In genomic region chr11:122413677-122414076, GRCh38 we compare ENCODE assay signal across 40 cellular contexts.
"Had no signal": no experiment of that assay in that cellular context is flagged by ENCODE, and none has a peak within 500 bp of the region (broad histone marks: within the 10 kb centered on the region; RNA-seq: fewer than 3 reads in every experiment).

No MANE protein-coding gene starts in this region.

- H3K4me1 ChIP-seq: ascending aorta, body of pancreas, breast epithelium had no signal

- H3K4me3 Mint-ChIP-seq: activated naive CD4-positive, alpha-beta T cell treated with anti-CD3 and anti-CD28 coated beads for 36 hours; activated naive CD4-positive, alpha-beta T cell treated with anti-CD3 and anti-CD28 coated beads, Interleukin-2, amount 10 ng/mL, durations not matched to agents 7 days and 5 days; activated naive CD4-positive, alpha-beta T cell treated with anti-CD3 and anti-CD28 coated beads, Interleukin-2, amount 50 U/mL, for 24 hours; activated naive CD8-positive, alpha-beta T cell; activated naive CD8-positive, alpha-beta T cell treated with anti-CD3 and anti-CD28 coated beads for 36 hours; activated naive CD8-positive, alpha-beta T cell treated with anti-CD3 and anti-CD28 coated beads, Interleukin-2, amount 10 ng/mL, durations not matched to agents 7 days and 5 days; activated naive CD8-positive, alpha-beta T cell treated with anti-CD3 and anti-CD28 coated beads, Interleukin-2, amount 50 U/mL, for 24 hours; activated T-cell treated with anti-CD3 and anti-CD28 coated beads, Interleukin-2, amount 50 U/mL, for 24 hours; activated T-cell treated with anti-CD3 and anti-CD28 coated beads, Interleukin-2, amount 50 U/mL, for 4 hours; activated T-cell treated with anti-CD3 and anti-CD28 coated beads, Interleukin-2, amount 50 U/mL, for 72 hours; activated T-helper 1 cell treated with anti-CD3 and anti-CD28 coated beads, Interleukin-12 subunit alpha, Interleukin-12 subunit beta, Interleukin-2, Interleukin-4 antibody, amounts not matched to agents 30 ng/mL and 10 ng/mL and 1 ng/mL, durations not matched to agents 14 hours and 24 hours and 36 hours; activated T-helper 17 cell treated with anti-CD3 and anti-CD28 coated beads, Interleukin-2, amount 50 U/mL, for 72 hours; brain; central memory CD8-positive, alpha-beta T cell had no signal

- H3K27ac ChIP-seq: ascending aorta, body of pancreas, brain microvascular endothelial cell, breast epithelium, cardiac muscle cell had no signal

- H3K27me3 Mint-ChIP-seq: activated naive CD4-positive, alpha-beta T cell treated with anti-CD3 and anti-CD28 coated beads, Interleukin-2, amount 10 ng/mL, durations not matched to agents 7 days and 5 days; activated naive CD8-positive, alpha-beta T cell treated with anti-CD3 and anti-CD28 coated beads for 36 hours; activated naive CD8-positive, alpha-beta T cell treated with anti-CD3 and anti-CD28 coated beads, Interleukin-2, amount 50 U/mL, for 24 hours had no signal

- H3K27ac Mint-ChIP-seq: activated naive CD4-positive, alpha-beta T cell treated with anti-CD3 and anti-CD28 coated beads for 36 hours; activated naive CD4-positive, alpha-beta T cell treated with anti-CD3 and anti-CD28 coated beads, Interleukin-2, amount 10 ng/mL, durations not matched to agents 7 days and 5 days; activated naive CD4-positive, alpha-beta T cell treated with anti-CD3 and anti-CD28 coated beads, Interleukin-2, amount 50 U/mL, for 24 hours; activated naive CD4-positive, alpha-beta T cell treated with anti-CD3 and anti-CD28 coated beads, Interleukin-2, amount 50 U/mL, for 72 hours; activated naive CD8-positive, alpha-beta T cell; activated naive CD8-positive, alpha-beta T cell treated with anti-CD3 and anti-CD28 coated beads for 36 hours; activated naive CD8-positive, alpha-beta T cell treated with anti-CD3 and anti-CD28 coated beads, Interleukin-2, amount 10 ng/mL, durations not matched to agents 7 days and 5 days; activated naive CD8-positive, alpha-beta T cell treated with anti-CD3 and anti-CD28 coated beads, Interleukin-2, amount 50 U/mL, for 24 hours; activated T-cell treated with anti-CD3 and anti-CD28 coated beads, Interleukin-2, amount 50 U/mL, for 24 hours; activated T-cell treated with anti-CD3 and anti-CD28 coated beads, Interleukin-2, amount 50 U/mL, for 72 hours; activated T-helper 1 cell treated with anti-CD3 and anti-CD28 coated beads, Interleukin-12 subunit alpha, Interleukin-12 subunit beta, Interleukin-2, Interleukin-4 antibody, amounts not matched to agents 30 ng/mL and 10 ng/mL and 1 ng/mL, durations not matched to agents 14 hours and 24 hours and 36 hours; activated T-helper 17 cell treated with anti-CD3 and anti-CD28 coated beads, Interleukin-2, amount 50 U/mL, for 72 hours; activated T-helper 2 cell treated with anti-CD3 and anti-CD28 coated beads, Interferon-gamma antibody, Interleukin-2, Interleukin-4, amounts not matched to agents 10 μg/mL and 5 μg/mL and 100 μg/mL, durations not matched to agents 14 hours and 24 hours and 36 hours; brain had no signal

- H3K36me3 ChIP-seq: adrenal gland, ascending aorta, brain microvascular endothelial cell, breast epithelium, cardiac muscle cell had no signal

- FAIRE-seq: astrocyte, bronchial epithelial cell had no signal

- H3K4me3 ChIP-seq: adrenal gland, ascending aorta, body of pancreas, breast epithelium, cardiac muscle cell had no signal

- H3K4me1 Mint-ChIP-seq: activated naive CD4-positive, alpha-beta T cell treated with anti-CD3 and anti-CD28 coated beads, Interleukin-2, amount 10 ng/mL, durations not matched to agents 7 days and 5 days; activated naive CD4-positive, alpha-beta T cell treated with anti-CD3 and anti-CD28 coated beads, Interleukin-2, amount 50 U/mL, for 24 hours; activated naive CD8-positive, alpha-beta T cell treated with anti-CD3 and anti-CD28 coated beads for 36 hours; activated naive CD8-positive, alpha-beta T cell treated with anti-CD3 and anti-CD28 coated beads, Interleukin-2, amount 10 ng/mL, durations not matched to agents 7 days and 5 days; activated naive CD8-positive, alpha-beta T cell treated with anti-CD3 and anti-CD28 coated beads, Interleukin-2, amount 50 U/mL, for 24 hours; activated T-helper 17 cell treated with anti-CD3 and anti-CD28 coated beads, Interleukin-2, amount 50 U/mL, for 72 hours; brain; central memory CD8-positive, alpha-beta T cell had no signal

- ATAC-seq: activated naive CD4-positive, alpha-beta T cell treated with anti-CD3 and anti-CD28 coated beads, Interleukin-2, amount 50 U/mL, for 72 hours; activated naive CD8-positive, alpha-beta T cell treated with anti-CD3 and anti-CD28 coated beads, Interleukin-2, amount 50 U/mL, for 24 hours; activated T-cell treated with anti-CD3 and anti-CD28 coated beads, Interleukin-2, amount 50 U/mL, for 4 hours; activated T-cell treated with anti-CD3 and anti-CD28 coated beads, Interleukin-2, amount 50 U/mL, for 72 hours; activated T-helper 17 cell treated with anti-CD3 and anti-CD28 coated beads, Interleukin-2, amount 50 U/mL, for 72 hours; body of pancreas had no signal

- H3K27me3 ChIP-seq: adrenal gland, ascending aorta, body of pancreas, brain microvascular endothelial cell, breast epithelium, cardiac muscle cell had no signal

- DNase-seq: activated effector memory CD4-positive, alpha-beta T cell treated with anti-CD3 and anti-CD28 coated beads, Interleukin-2, amount 50 U/mL, for 16 hours; activated effector memory CD4-positive, alpha-beta T cell treated with Interleukin-2 at 50 U/mL for 16 hours; activated gamma-delta T cell; activated gamma-delta T cell treated with Interleukin-2 at 50 U/mL for 16 hours; activated naive CD4-positive, alpha-beta T cell; activated naive CD4-positive, alpha-beta T cell treated with anti-CD3 and anti-CD28 coated beads for 36 hours; activated naive CD4-positive, alpha-beta T cell treated with anti-CD3 and anti-CD28 coated beads, Interleukin-2, amount 10 ng/mL, durations not matched to agents 7 days and 5 days; activated naive CD4-positive, alpha-beta T cell treated with anti-CD3 and anti-CD28 coated beads, Interleukin-2, amount 50 U/mL, for 16 hours; activated naive CD4-positive, alpha-beta T cell treated with Interleukin-2 at 50 U/mL for 16 hours; activated naive CD8-positive, alpha-beta T cell treated with anti-CD3 and anti-CD28 coated beads for 36 hours; activated naive CD8-positive, alpha-beta T cell treated with anti-CD3 and anti-CD28 coated beads, Interleukin-2, amount 10 ng/mL, durations not matched to agents 7 days and 5 days; activated naive CD8-positive, alpha-beta T cell treated with anti-CD3 and anti-CD28 coated beads, Interleukin-2, amount 50 U/mL, for 24 hours; activated T-cell treated with anti-CD3 and anti-CD28 coated beads, Interleukin-2, amount 50 U/mL, for 1 hour; activated T-cell treated with anti-CD3 and anti-CD28 coated beads, Interleukin-2, amount 50 U/mL, for 24 hours; activated T-cell treated with anti-CD3 and anti-CD28 coated beads, Interleukin-2, amount 50 U/mL, for 4 hours; activated T-cell treated with anti-CD3 and anti-CD28 coated beads, Interleukin-2, amount 50 U/mL, for 48 hours; activated T-cell treated with anti-CD3 and anti-CD28 coated beads, Interleukin-2, amount 50 U/mL, for 72 hours; adrenal gland; amniotic stem cell; amygdala; anterior cingulate cortex; aorta; body of pancreas; brain microvascular endothelial cell; caudate nucleus; central memory CD4-positive, alpha-beta T cell; cerebellar nuclear complex had no signal

- H3K36me3 Mint-ChIP-seq: activated naive CD4-positive, alpha-beta T cell treated with anti-CD3 and anti-CD28 coated beads, Interleukin-2, amount 10 ng/mL, durations not matched to agents 7 days and 5 days; activated naive CD4-positive, alpha-beta T cell treated with anti-CD3 and anti-CD28 coated beads, Interleukin-2, amount 50 U/mL, for 24 hours; activated naive CD4-positive, alpha-beta T cell treated with anti-CD3 and anti-CD28 coated beads, Interleukin-2, amount 50 U/mL, for 72 hours; activated naive CD8-positive, alpha-beta T cell; activated naive CD8-positive, alpha-beta T cell treated with anti-CD3 and anti-CD28 coated beads for 36 hours; activated naive CD8-positive, alpha-beta T cell treated with anti-CD3 and anti-CD28 coated beads, Interleukin-2, amount 10 ng/mL, durations not matched to agents 7 days and 5 days had no signal
